In genomic region chr10:62048919-62049636, GRCh38 we compare ENCODE assay signal across 9 cellular contexts.
A peak's percentile ranks its signal among the peaks of the same experiment; 100 is the strongest.
DNase-seq lines count a peak whose midpoint lies in the region; ATAC-seq, FAIRE-seq and TF ChIP-seq lines count a peak whose summit lies in the region.
"Had no signal": no experiment of that assay in that cellular context is flagged by ENCODE, and none has a peak within 500 bp of the region (broad histone marks: within the 10 kb centered on the region; RNA-seq: fewer than 3 reads in every experiment).

No MANE protein-coding gene starts in this region.

- peaks cover 86% of the 10 kb centered on the region for H3K4me1 ChIP-seq in HepG2 (ENCODE audit: insufficient read depth, low read length)

- peak; percentile 96 for ATAC-seq in HepG2
- no peak for ATAC-seq in HG03460 (IDR thresholded peaks at IDR 0.05; ENCODE audit: unreplicated experiment)
- ATAC-seq in GM18861 (IDR thresholded peaks at IDR 0.05; ENCODE audit: unreplicated experiment) = no peak

- in situ Hi-C loops in HepG2 (cut with HindIII; ENCODE audit: extremely low pct_ligation_motif_present, low pct_unique_long_range_greater_than_20kb) = loop anchor here (5.0 to 10.0 kb wide), 3 partner anchors 48 to 196 kb away; partner anchors contain the start of gene ARID5B

- H3K9me3 ChIP-seq in HepG2 (ENCODE audit: low read length) = no peaks in the 10 kb centered on the region

- peaks cover 14 to 16% of the 10 kb centered on the region in 2 experiments for H3K36me3 ChIP-seq in HepG2 (replicated peaks in 1 of 2; ENCODE audit: control insufficient read depth in 1 of 2, insufficient read depth in 2 of 2, low read length in 2 of 2)

- intact Hi-C loops in HepG2 (cut with micrococcal nuclease; ENCODE audit: unreplicated experiment) = loop anchor here (1.0 to 5.0 kb wide), 4 partner anchors 34 to 133 kb away; no protein-coding TSS in a partner anchor

- H3K4me3 ChIP-seq in HepG2 (replicated peaks in 1 of 3; ENCODE audit: insufficient read depth in 1 of 3, low read depth in 2 of 3, low read length in 3 of 3) = peak overlapping the region; percentile 69 to 81 (median 71)

- 1% methylated on average over 20 of the region's 21 CpGs for WGBS in HepG2 (ENCODE audit: low lambda C conversion rate)

- no peaks in the 10 kb centered on the region; a peak in 1 of 5 replicates for H3K27me3 ChIP-seq in HepG2 (ENCODE audit: control insufficient read depth in 1 of 2, insufficient read depth in 2 of 2, low read length in 2 of 2)

- CTCF ChIA-PET in HepG2 (lab: Yijun Ruan, JAX; ENCODE audit: low intra/inter-chr PET ratio, low total read pairs) = no interaction called here

- peak overlapping the region; percentile 89 for H3K27ac ChIP-seq in HepG2 (ENCODE audit: extremely low read length, insufficient read depth, low read length)

- TF ChIP-seq RAD21 in HepG2 (CRISPR knock-in tag; IDR thresholded peaks at IDR 0.05) = peak; percentile 26; the same call in 1 of the 2 replicates

- TF ChIP-seq POLR2A in HepG2 (IDR thresholded peaks at IDR 0.05; ENCODE audit: insufficient read depth in 1 of 2, low read depth in 2 of 2, low read length in 2 of 2) = peak; percentile 91

- H3K9ac ChIP-seq in HepG2 (ENCODE audit: insufficient read depth, low read depth, low read length) = peak overlapping the region; percentile 90

- peak; percentile 61 for FAIRE-seq in HepG2 (lab: Jason Lieb, UNC)
- FAIRE-seq: colon had no signal

- no TSS peak for BruUV-seq in HepG2 (replicated peaks; lab: Mats Ljungman, UMichigan)

- DNase-seq in DMS114 treated with DMSO at 0.1 percent for 48 hours (lab: John Stamatoyannopoulos, UW; ENCODE audit: unreplicated experiment) (peak; percentile 63), NCI-H1417 treated with DMSO at 0.1 percent for 48 hours (lab: John Stamatoyannopoulos, UW) (peak; percentile 18), dedifferentiated amniotic fluid mesenchymal stem cell (ENCODE audit: extremely low spot score) (peak; percentile 96), HepG2 (ENCODE audit: low spot score) (peak; percentile 94)
- DNase-seq in activated CD4-positive, alpha-beta T cell treated with anti-CD3 and anti-CD28 coated beads, Interleukin-2, amount 50 U/mL, for 24 hours (ENCODE audit: low read depth in 1 of 2, low spot score in 1 of 2) = peak; percentile 63 to 78
- DNase-seq in stimulated activated CD4-positive, alpha-beta T cell treated with anti-CD3 and anti-CD28 coated beads, Interleukin-1b, Interleukin-23, amount 100 ng/mL, for 48 hours = peak; percentile 89

- TF ChIP-seq CTCF in HepG2 (CRISPR knock-in tag; IDR thresholded peaks at IDR 0.05) = no peak

- peaks cover 66% of the 10 kb centered on the region for H3K79me2 ChIP-seq in HepG2 (ENCODE audit: insufficient read depth, low read length)

- peak in 1 of 2 experiments; percentile 46; a peak in 2 of 4 replicates for TF ChIP-seq EP300 in HepG2 (IDR thresholded peaks at IDR 0.05; ENCODE audit: low read depth in 2 of 2, low read length in 2 of 2)
- peak; percentile 63; the same call in 1 of the 2 replicates for TF ChIP-seq EP300 in HepG2 (CRISPR knock-in tag; IDR thresholded peaks at IDR 0.05; ENCODE audit: borderline replicate concordance)

- POLR2A ChIA-PET in HepG2 (lab: Yijun Ruan, JAX) = interaction anchor here (0.8 to 7.9 kb wide), 21 partner anchors 10 to 220 kb away, joined by 3 to 156 read pairs (median 6); partner anchors contain the start of genes ARID5B and RTKN2

- H3K4me2 ChIP-seq in HepG2 (ENCODE audit: low read depth, low read length) = peak overlapping the region; percentile 81

- H4K20me1 ChIP-seq in HepG2 (ENCODE audit: insufficient read depth, low read length) = 0 out of 2 replicates have a peak, but pooled peaks cover 3% of the 10 kb centered on the region

- H2AFZ ChIP-seq in HepG2 (ENCODE audit: low read length) = no peak overlapping the region

TF ChIP-seq in HepG2, 621 proteins besides CTCF, POLR2A, EP300 and RAD21 (continues in another document):
- TF ChIP-seq ATF2 (CRISPR knock-in tag; IDR thresholded peaks at IDR 0.05) (peak; percentile 90), CENPT (CRISPR knock-in tag; IDR thresholded peaks at IDR 0.05; ENCODE audit: low read depth) (no peak), SRSF1 (optimal IDR thresholded peaks at IDR 0.05; ENCODE audit: low read depth, low read length) (no peak), ZFAT (CRISPR knock-in tag; conservative IDR thresholded peaks at IDR 0.05) (no peak), ZNF281 (CRISPR knock-in tag; IDR thresholded peaks at IDR 0.05; ENCODE audit: borderline replicate concordance) (peak; percentile 90), ZNF569 (CRISPR knock-in tag; IDR thresholded peaks at IDR 0.05; ENCODE audit: borderline replicate concordance) (no peak), BCL6 (CRISPR knock-in tag; IDR thresholded peaks at IDR 0.05) (peak; percentile 89), NKX3-1 (CRISPR knock-in tag; IDR thresholded peaks at IDR 0.05) (0 out of 2 replicates have a peak, but pooled peaks have one; percentile 49), LCORL (IDR thresholded peaks at IDR 0.05) (no peak), LCORL (CRISPR knock-in tag; IDR thresholded peaks at IDR 0.05) (peak; percentile 96), U2AF1 (optimal IDR thresholded peaks at IDR 0.05; ENCODE audit: low read depth, low read length) (no peak), FOXO4 (CRISPR knock-in tag; conservative IDR thresholded peaks at IDR 0.05) (no peak), CREBL2 (CRISPR knock-in tag; IDR thresholded peaks at IDR 0.05; ENCODE audit: borderline replicate concordance) (0 out of 2 replicates have a peak, but pooled peaks have one; percentile 23), HMGXB4 (CRISPR knock-in tag; IDR thresholded peaks at IDR 0.05; ENCODE audit: borderline replicate concordance in 1 of 2, low read depth in 1 of 2) (peak; percentile 60 to 73; a peak in 3 of 4 replicates)

Comparison
In these comparisons a context has a peak if more than half of its experiments do, and no peak if none do; other contexts are left out.
1. DNase-seq: peak in every context shown above with its lines; median percentile 96 in dedifferentiated amniotic fluid mesenchymal stem cell; 94 in HepG2; 89 in stimulated activated CD4-positive, alpha-beta T cell treated with anti-CD3 and anti-CD28 coated beads, Interleukin-1b, Interleukin-23, amount 100 ng/mL, for 48 hours; 70 in activated CD4-positive, alpha-beta T cell treated with anti-CD3 and anti-CD28 coated beads, Interleukin-2, amount 50 U/mL, for 24 hours; 63 in DMS114 treated with DMSO at 0.1 percent for 48 hours; 18 in NCI-H1417 treated with DMSO at 0.1 percent for 48 hours.